ENCODE assay signal across 8 cellular contexts in genomic region chr17:57948555-57949420, GRCh38. TPM values are rescaled to one million over a fixed set of nuclear protein-coding genes. Genes with fewer than 3 reads are reported as not detected.
A peak's percentile ranks its signal among the peaks of the same experiment; 100 is the strongest.
DNase-seq lines count a peak whose midpoint lies in the region; ATAC-seq and TF ChIP-seq lines count a peak whose summit lies in the region.

No MANE protein-coding gene starts in this region.

- H3K9me3 ChIP-seq in body of pancreas (no peaks in the 10 kb centered on the region), left lung (no peaks in the 10 kb centered on the region), tibial nerve (no peaks in the 10 kb centered on the region)

- H3K36me3 ChIP-seq in body of pancreas (replicated peaks in 1 of 2; ENCODE audit: insufficient read depth in 1 of 2, low read depth in 2 of 2) (no peaks in the 10 kb centered on the region), left lung (no peaks in the 10 kb centered on the region), tibial nerve (no peaks in the 10 kb centered on the region)

- H3K4me1 ChIP-seq in body of pancreas (peaks cover 48% of the 10 kb centered on the region), left lung (peaks cover 54 to 88% of the 10 kb centered on the region in 2 donors), tibial nerve (peaks cover 0 to 97% (median 43%) of the 10 kb centered on the region in 4 donors)

- ATAC-seq in body of pancreas, result peak; percentile 36
- ATAC-seq in left lung, result peak; percentile 40
- ATAC-seq in HG03521 (IDR thresholded peaks at IDR 0.05; ENCODE audit: unreplicated experiment), result no peak

- TF ChIP-seq EP300 in tibial nerve (IDR thresholded peaks at IDR 0.05), result peak in 1 of 2 donors; percentile 53

- peak overlapping the region in 3 of 4 donors; percentile 66 to 90 (median 77) for H3K27ac ChIP-seq in body of pancreas
- peak overlapping the region; percentile 87 to 91 for H3K27ac ChIP-seq in left lung
- H3K27ac ChIP-seq in tibial nerve, result peak overlapping the region; percentile 58 to 94 (median 83)

- H3K27me3 ChIP-seq in body of pancreas, result no peaks in the 10 kb centered on the region
- H3K27me3 ChIP-seq in left lung, result no peaks in the 10 kb centered on the region
- no peaks in the 10 kb centered on the region for H3K27me3 ChIP-seq in tibial nerve

- DNase-seq in CD1c-positive myeloid dendritic cell (ENCODE audit: extremely low spot score) (peak; percentile 87), LHCN-M2 (ENCODE audit: low read depth) (peak; percentile 100), body of pancreas (peak in 3 of 4 donors; percentile 20 to 28 (median 23)), left lung (no peak), tibial nerve (ENCODE audit: low spot score in 2 of 2) (no peak)
- no peak for DNase-seq in stimulated activated CD4-positive, alpha-beta T cell treated with anti-CD3 and anti-CD28 coated beads, Interleukin-2, amount 100 ng/mL, for 24 hours
- no peak for DNase-seq in activated CD4-positive, alpha-beta T cell treated with anti-CD3 and anti-CD28 coated beads, Interleukin-2, amount 50 U/mL, for 4 hours

- intact Hi-C loops in body of pancreas (cut with DNase I), result no loop called here
- intact Hi-C loops in left lung (cut with DNase I), result no loop called here

- TF ChIP-seq CTCF in body of pancreas (IDR thresholded peaks at IDR 0.05), result no peak
- no peak for TF ChIP-seq CTCF in left lung (IDR thresholded peaks at IDR 0.05)
- TF ChIP-seq CTCF in tibial nerve (IDR thresholded peaks at IDR 0.05), result no peak

- WGBS in body of pancreas, 2 donors, result 65 to 68% methylated on average over 4 to 5 of the region's 5 CpGs
- 39% methylated on average over 5 of the region's 5 CpGs for WGBS in tibial nerve, 2 donors

- no peak overlapping the region for H3K4me3 ChIP-seq in body of pancreas
- H3K4me3 ChIP-seq in left lung, result no peak overlapping the region
- no peak overlapping the region for H3K4me3 ChIP-seq in tibial nerve

- TF ChIP-seq POLR2A in body of pancreas (IDR thresholded peaks at IDR 0.05), result no peak
- no peak for TF ChIP-seq POLR2A in tibial nerve (IDR thresholded peaks at IDR 0.05)

RNA-seq across cellular contexts. Expression of gene CUEDC1, which starts 6.4 kb away (rescaled TPM):
- 22.9 and 29.6 TPM in 2 replicates for total RNA-seq in LHCN-M2 (2014; rRNA removed)
- polyA plus RNA-seq in LHCN-M2 (2012), result 56.4 TPM
- total RNA-seq in body of pancreas, result 10 to 100 TPM; 35.8 to 48.1 TPM
- total RNA-seq in left lung, result 10 to 100 TPM; 44.1 to 47.3 TPM
- total RNA-seq in tibial nerve, result 10 to 100 TPM; 32.1 to 55.5 (median 38.8) TPM

RNA-seq across cellular contexts. Expression of gene VEZF1, which starts 39.3 kb away (rescaled TPM):
- total RNA-seq in LHCN-M2 (2014; rRNA removed) (60.3 and 65.2 TPM in 2 replicates), body of pancreas (10 to 100 TPM; 14.5 to 39.4 TPM), left lung (10 to 100 TPM; 62.7 to 62.9 TPM), tibial nerve (10 to 100 TPM; 42.3 to 66.0 (median 48.3) TPM)
- 23.7 TPM for polyA plus RNA-seq in LHCN-M2 (2012)

RNA-seq across cellular contexts. Expression of gene SRSF1, which starts 58.3 kb away (rescaled TPM):
- total RNA-seq in LHCN-M2 (2014; rRNA removed) (373 and 386 TPM in 2 replicates), body of pancreas (100 to 1,000 TPM in 1 of 2 donors, 10 to 100 TPM in 1; 76.0 to 139 TPM), left lung (100 to 1,000 TPM; 137 to 200 TPM), tibial nerve (100 to 1,000 TPM in 3 of 4 donors, 10 to 100 TPM in 1; 92.4 to 173 (median 143) TPM)
- 153 TPM for polyA plus RNA-seq in LHCN-M2 (2012)

Comparison
In these comparisons a context has a peak if more than half of its experiments do, and no peak if none do; other contexts are left out.
1. DNase-seq: peak in CD1c-positive myeloid dendritic cell (single experiment), LHCN-M2 (single experiment) and body of pancreas (3 of 4); none in left lung (0 of 2), tibial nerve (0 of 2), stimulated activated CD4-positive, alpha-beta T cell treated with anti-CD3 and anti-CD28 coated beads, Interleukin-2, amount 100 ng/mL, for 24 hours (0 of 2) and activated CD4-positive, alpha-beta T cell treated with anti-CD3 and anti-CD28 coated beads, Interleukin-2, amount 50 U/mL, for 4 hours (0 of 2).
2. Peak in every context shown above with its lines, with median percentiles within 50 percentile points of each other: H3K27ac ChIP-seq.